Comparison of ENCODE assay signal across 22 cellular contexts in genomic region chr7:1436608-1437007, GRCh38.
"Had no signal": no experiment of that assay in that cellular context is flagged by ENCODE, and none has a peak within 500 bp of the region (broad histone marks: within the 10 kb centered on the region; RNA-seq: fewer than 3 reads in every experiment).

No MANE protein-coding gene starts in this region.

- H3K27ac ChIP-seq: colonic mucosa, coronary artery, dorsolateral prefrontal cortex, epithelial cell of prostate, esophagus muscularis mucosa, esophagus squamous epithelium, foreskin keratinocyte, gastrocnemius medialis, gastroesophageal sphincter, heart left ventricle, heart right ventricle had no signal

- H3K4me3 ChIP-seq: colonic mucosa, coronary artery, dorsolateral prefrontal cortex, esophagus muscularis mucosa, esophagus squamous epithelium, gastrocnemius medialis, gastroesophageal sphincter, heart left ventricle, heart right ventricle had no signal

- H3K9me3 ChIP-seq: colonic mucosa, esophagus muscularis mucosa, esophagus squamous epithelium, gastrocnemius medialis, gastroesophageal sphincter, heart left ventricle, heart right ventricle had no signal

- DNase-seq: colonic mucosa; cortex of kidney; dermis blood vessel endothelial cell; dorsolateral prefrontal cortex; effector CD4-positive, alpha-beta T cell; effector CD8-positive, alpha-beta T cell; effector memory CD4-positive, alpha-beta T cell; effector memory CD8-positive, alpha-beta T cell; endodermal cell; erythroblast; esophagus squamous epithelium; foreskin fibroblast; foreskin keratinocyte; gastrocnemius medialis; glutamatergic neuron; head of caudate nucleus; heart left ventricle; heart right ventricle had no signal

- H3K4me1 ChIP-seq: colonic mucosa, foreskin keratinocyte, gastrocnemius medialis had no signal

- H3K27me3 ChIP-seq: colonic mucosa had no signal

- H3K36me3 ChIP-seq: colonic mucosa, gastrocnemius medialis had no signal
